ENCODE assay signal across 1 cellular context in genomic region chr2:11498543-11499034, GRCh38.
A peak's percentile ranks its signal among the peaks of the same experiment; 100 is the strongest.
TF ChIP-seq lines count a peak whose summit lies in the region.

No MANE protein-coding gene starts in this region.

TF ChIP-seq in GM12878, 131 proteins besides CTCF, POLR2A, EP300 and RAD21 (continued from another document and continues in another):
- TF ChIP-seq PKNOX1 (IDR thresholded peaks at IDR 0.05) (peak; percentile 71), HCFC1 (IDR thresholded peaks at IDR 0.05; ENCODE audit: low read length) (no peak), CREB1 (IDR thresholded peaks at IDR 0.05; ENCODE audit: low read depth) (no peak), CREM (IDR thresholded peaks at IDR 0.05; ENCODE audit: low read depth) (peak; percentile 70), ETV6 (conservative IDR thresholded peaks at IDR 0.05 in 1 of 2, IDR thresholded peaks at IDR 0.05 in 1 of 2; ENCODE audit: borderline replicate concordance in 1 of 2, low read depth in 1 of 2) (peak in 1 of 2 experiments; percentile 54; a peak in 1 of 4 replicates), ZBED1 (IDR thresholded peaks at IDR 0.05; ENCODE audit: borderline replicate concordance) (peak; percentile 62; the same call in 1 of the 2 replicates), SMAD1 (IDR thresholded peaks at IDR 0.05; ENCODE audit: low read depth, partially characterized antibody) (no peak), HDGF (IDR thresholded peaks at IDR 0.05) (no peak), NRF1 (conservative IDR thresholded peaks at IDR 0.05; ENCODE audit: low read depth, low read length) (no peak), KAT2A (conservative IDR thresholded peaks at IDR 0.05; ENCODE audit: control insufficient read depth, low read depth, low read length) (no peak), ZNF24 (IDR thresholded peaks at IDR 0.05) (no peak), MYB (IDR thresholded peaks at IDR 0.05; ENCODE audit: borderline replicate concordance, low read depth, low read length) (no peak), ATF3 (IDR thresholded peaks at IDR 0.05; ENCODE audit: borderline replicate concordance, extremely low read depth, low read depth, low read length) (no peak), EGR1 (IDR thresholded peaks at IDR 0.05; ENCODE audit: borderline replicate concordance in 1 of 2, low read depth in 2 of 2, low read length in 2 of 2) (no peak), TCF7 (IDR thresholded peaks at IDR 0.05; ENCODE audit: borderline replicate concordance) (no peak), MEF2A (IDR thresholded peaks at IDR 0.05; ENCODE audit: insufficient read depth, low read depth, low read length) (peak; percentile 89), E2F8 (IDR thresholded peaks at IDR 0.05; ENCODE audit: low read depth, partially characterized antibody) (no peak), EED (IDR thresholded peaks at IDR 0.05; ENCODE audit: low read depth) (peak; percentile 91), ZNF384 (IDR thresholded peaks at IDR 0.05; ENCODE audit: borderline replicate concordance, low read depth, low read length) (no peak), RBBP5 (conservative IDR thresholded peaks at IDR 0.05) (no peak), NR2C2 (IDR thresholded peaks at IDR 0.05; ENCODE audit: borderline replicate concordance, control insufficient read depth, insufficient read length, low read depth) (no peak), ZNF217 (IDR thresholded peaks at IDR 0.05) (no peak), YBX1 (IDR thresholded peaks at IDR 0.05) (no peak), MXI1 (IDR thresholded peaks at IDR 0.05; ENCODE audit: low read depth, low read length) (peak; percentile 51; the same call in 1 of the 2 replicates), TCF12 (IDR thresholded peaks at IDR 0.05; ENCODE audit: low read depth, low read length) (peak; percentile 98), SKIL (IDR thresholded peaks at IDR 0.05; ENCODE audit: low read depth, poor library complexity, severe bottlenecking) (peak; percentile 62), ESRRA (IDR thresholded peaks at IDR 0.05; ENCODE audit: low read length) (no peak)
- TF ChIP-seq, protein P1, sequence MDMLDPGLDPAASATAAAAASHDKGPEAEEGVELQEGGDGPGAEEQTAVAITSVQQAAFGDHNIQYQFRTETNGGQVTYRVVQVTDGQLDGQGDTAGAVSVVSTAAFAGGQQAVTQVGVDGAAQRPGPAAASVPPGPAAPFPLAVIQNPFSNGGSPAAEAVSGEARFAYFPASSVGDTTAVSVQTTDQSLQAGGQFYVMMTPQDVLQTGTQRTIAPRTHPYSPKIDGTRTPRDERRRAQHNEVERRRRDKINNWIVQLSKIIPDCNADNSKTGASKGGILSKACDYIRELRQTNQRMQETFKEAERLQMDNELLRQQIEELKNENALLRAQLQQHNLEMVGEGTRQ (IDR thresholded peaks at IDR 0.05; ENCODE audit: borderline replicate concordance, low read depth, low read length), result no peak; the same call in 1 of the 2 replicates
- TF ChIP-seq, protein P2, sequence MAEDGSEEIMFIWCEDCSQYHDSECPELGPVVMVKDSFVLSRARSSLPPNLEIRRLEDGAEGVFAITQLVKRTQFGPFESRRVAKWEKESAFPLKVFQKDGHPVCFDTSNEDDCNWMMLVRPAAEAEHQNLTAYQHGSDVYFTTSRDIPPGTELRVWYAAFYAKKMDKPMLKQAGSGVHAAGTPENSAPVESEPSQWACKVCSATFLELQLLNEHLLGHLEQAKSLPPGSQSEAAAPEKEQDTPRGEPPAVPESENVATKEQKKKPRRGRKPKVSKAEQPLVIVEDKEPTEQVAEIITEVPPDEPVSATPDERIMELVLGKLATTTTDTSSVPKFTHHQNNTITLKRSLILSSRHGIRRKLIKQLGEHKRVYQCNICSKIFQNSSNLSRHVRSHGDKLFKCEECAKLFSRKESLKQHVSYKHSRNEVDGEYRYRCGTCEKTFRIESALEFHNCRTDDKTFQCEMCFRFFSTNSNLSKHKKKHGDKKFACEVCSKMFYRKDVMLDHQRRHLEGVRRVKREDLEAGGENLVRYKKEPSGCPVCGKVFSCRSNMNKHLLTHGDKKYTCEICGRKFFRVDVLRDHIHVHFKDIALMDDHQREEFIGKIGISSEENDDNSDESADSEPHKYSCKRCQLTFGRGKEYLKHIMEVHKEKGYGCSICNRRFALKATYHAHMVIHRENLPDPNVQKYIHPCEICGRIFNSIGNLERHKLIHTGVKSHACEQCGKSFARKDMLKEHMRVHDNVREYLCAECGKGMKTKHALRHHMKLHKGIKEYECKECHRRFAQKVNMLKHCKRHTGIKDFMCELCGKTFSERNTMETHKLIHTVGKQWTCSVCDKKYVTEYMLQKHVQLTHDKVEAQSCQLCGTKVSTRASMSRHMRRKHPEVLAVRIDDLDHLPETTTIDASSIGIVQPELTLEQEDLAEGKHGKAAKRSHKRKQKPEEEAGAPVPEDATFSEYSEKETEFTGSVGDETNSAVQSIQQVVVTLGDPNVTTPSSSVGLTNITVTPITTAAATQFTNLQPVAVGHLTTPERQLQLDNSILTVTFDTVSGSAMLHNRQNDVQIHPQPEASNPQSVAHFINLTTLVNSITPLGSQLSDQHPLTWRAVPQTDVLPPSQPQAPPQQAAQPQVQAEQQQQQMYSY (CRISPR knock-in tag; IDR thresholded peaks at IDR 0.05), result no peak
- TF ChIP-seq, protein P3, sequence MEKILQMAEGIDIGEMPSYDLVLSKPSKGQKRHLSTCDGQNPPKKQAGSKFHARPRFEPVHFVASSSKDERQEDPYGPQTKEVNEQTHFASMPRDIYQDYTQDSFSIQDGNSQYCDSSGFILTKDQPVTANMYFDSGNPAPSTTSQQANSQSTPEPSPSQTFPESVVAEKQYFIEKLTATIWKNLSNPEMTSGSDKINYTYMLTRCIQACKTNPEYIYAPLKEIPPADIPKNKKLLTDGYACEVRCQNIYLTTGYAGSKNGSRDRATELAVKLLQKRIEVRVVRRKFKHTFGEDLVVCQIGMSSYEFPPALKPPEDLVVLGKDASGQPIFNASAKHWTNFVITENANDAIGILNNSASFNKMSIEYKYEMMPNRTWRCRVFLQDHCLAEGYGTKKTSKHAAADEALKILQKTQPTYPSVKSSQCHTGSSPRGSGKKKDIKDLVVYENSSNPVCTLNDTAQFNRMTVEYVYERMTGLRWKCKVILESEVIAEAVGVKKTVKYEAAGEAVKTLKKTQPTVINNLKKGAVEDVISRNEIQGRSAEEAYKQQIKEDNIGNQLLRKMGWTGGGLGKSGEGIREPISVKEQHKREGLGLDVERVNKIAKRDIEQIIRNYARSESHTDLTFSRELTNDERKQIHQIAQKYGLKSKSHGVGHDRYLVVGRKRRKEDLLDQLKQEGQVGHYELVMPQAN (conservative IDR thresholded peaks at IDR 0.05), result no peak
- TF ChIP-seq, protein P4, sequence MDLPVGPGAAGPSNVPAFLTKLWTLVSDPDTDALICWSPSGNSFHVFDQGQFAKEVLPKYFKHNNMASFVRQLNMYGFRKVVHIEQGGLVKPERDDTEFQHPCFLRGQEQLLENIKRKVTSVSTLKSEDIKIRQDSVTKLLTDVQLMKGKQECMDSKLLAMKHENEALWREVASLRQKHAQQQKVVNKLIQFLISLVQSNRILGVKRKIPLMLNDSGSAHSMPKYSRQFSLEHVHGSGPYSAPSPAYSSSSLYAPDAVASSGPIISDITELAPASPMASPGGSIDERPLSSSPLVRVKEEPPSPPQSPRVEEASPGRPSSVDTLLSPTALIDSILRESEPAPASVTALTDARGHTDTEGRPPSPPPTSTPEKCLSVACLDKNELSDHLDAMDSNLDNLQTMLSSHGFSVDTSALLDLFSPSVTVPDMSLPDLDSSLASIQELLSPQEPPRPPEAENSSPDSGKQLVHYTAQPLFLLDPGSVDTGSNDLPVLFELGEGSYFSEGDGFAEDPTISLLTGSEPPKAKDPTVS (IDR thresholded peaks at IDR 0.05; ENCODE audit: low read depth, low read length), result no peak
- TF ChIP-seq, protein P5, sequence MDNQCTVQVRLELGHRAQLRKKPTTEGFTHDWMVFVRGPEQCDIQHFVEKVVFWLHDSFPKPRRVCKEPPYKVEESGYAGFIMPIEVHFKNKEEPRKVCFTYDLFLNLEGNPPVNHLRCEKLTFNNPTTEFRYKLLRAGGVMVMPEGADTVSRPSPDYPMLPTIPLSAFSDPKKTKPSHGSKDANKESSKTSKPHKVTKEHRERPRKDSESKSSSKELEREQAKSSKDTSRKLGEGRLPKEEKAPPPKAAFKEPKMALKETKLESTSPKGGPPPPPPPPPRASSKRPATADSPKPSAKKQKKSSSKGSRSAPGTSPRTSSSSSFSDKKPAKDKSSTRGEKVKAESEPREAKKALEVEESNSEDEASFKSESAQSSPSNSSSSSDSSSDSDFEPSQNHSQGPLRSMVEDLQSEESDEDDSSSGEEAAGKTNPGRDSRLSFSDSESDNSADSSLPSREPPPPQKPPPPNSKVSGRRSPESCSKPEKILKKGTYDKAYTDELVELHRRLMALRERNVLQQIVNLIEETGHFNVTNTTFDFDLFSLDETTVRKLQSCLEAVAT (IDR thresholded peaks at IDR 0.05), result no peak
- TF ChIP-seq, protein P6, sequence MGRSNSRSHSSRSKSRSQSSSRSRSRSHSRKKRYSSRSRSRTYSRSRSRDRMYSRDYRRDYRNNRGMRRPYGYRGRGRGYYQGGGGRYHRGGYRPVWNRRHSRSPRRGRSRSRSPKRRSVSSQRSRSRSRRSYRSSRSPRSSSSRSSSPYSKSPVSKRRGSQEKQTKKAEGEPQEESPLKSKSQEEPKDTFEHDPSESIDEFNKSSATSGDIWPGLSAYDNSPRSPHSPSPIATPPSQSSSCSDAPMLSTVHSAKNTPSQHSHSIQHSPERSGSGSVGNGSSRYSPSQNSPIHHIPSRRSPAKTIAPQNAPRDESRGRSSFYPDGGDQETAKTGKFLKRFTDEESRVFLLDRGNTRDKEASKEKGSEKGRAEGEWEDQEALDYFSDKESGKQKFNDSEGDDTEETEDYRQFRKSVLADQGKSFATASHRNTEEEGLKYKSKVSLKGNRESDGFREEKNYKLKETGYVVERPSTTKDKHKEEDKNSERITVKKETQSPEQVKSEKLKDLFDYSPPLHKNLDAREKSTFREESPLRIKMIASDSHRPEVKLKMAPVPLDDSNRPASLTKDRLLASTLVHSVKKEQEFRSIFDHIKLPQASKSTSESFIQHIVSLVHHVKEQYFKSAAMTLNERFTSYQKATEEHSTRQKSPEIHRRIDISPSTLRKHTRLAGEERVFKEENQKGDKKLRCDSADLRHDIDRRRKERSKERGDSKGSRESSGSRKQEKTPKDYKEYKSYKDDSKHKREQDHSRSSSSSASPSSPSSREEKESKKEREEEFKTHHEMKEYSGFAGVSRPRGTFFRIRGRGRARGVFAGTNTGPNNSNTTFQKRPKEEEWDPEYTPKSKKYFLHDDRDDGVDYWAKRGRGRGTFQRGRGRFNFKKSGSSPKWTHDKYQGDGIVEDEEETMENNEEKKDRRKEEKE (IDR thresholded peaks at IDR 0.05), result no peak
